Comparison of ENCODE assay signal across 7 cellular contexts in the genomic region with DNA sequence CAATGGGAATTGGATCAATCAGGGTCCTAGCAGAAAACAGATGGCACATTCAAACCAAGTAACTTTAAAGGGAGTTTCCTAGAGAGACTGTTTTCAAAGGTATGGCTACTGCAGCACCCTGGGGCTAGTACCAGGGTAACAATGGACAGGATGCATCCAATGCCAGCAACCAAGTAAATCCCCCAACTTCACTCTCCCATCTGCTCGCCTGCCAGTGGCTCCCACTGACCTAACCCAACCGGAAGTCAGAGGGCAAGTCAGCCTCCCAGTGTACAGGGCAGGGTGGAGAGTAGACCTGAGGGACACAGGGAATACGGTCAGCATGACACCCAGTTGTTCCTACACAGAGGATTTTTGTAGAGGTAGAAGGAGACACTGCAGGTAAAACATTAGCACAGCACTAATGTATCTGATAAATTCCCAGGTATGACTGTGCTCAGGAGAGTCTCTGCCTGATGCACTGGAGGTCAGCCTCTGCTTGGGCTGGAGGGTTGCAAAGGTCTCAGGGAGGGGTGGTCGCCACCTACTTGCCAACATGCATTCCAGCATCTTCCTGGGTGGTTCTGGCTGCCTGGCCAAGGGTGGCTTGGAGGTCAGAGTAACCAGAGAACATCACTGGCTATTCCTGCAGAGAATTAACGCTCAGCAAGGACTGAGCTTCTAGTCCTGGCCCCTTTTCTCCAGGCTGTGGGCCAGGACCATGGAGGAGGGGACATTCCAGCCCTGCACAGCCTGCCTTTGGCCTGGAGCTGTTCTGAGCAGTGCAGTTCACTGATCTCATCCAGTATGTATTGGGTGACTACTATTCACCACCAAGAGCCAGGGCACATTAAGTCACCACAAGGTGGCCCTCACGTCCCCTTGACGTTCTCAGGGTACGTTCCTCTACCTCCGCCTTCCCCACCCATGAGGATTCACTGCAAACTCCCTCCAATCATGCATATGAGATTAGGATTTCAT. TPM values are rescaled to one million over a fixed set of nuclear protein-coding genes. Genes with fewer than 3 reads are reported as not detected.
DNase-seq lines count a peak whose midpoint lies in the region; ATAC-seq and TF ChIP-seq lines count a peak whose summit lies in the region.

No MANE protein-coding gene starts in this region.

- H3K9ac ChIP-seq in Karpas-422 (ENCODE audit: low read length) = no peak overlapping the region

- peaks cover 10% of the 10 kb centered on the region for H3K4me1 ChIP-seq in Karpas-422 (ENCODE audit: low read length)
- peaks cover 10 to 20% of the 10 kb centered on the region in 2 donors for H3K4me1 ChIP-seq in ascending aorta

- peak; percentile 52 for TF ChIP-seq CTCF in GM12864 (IDR thresholded peaks at IDR 0.05; ENCODE audit: low read depth, low read length, missing control alignments)
- TF ChIP-seq CTCF in ascending aorta (IDR thresholded peaks at IDR 0.05) = peak; percentile 30 to 56 (median 49)

- H3K79me2 ChIP-seq in Karpas-422 (ENCODE audit: low read length) = no peaks in the 10 kb centered on the region

- H3K27me3 ChIP-seq in Karpas-422 (ENCODE audit: low read length) = no peaks in the 10 kb centered on the region
- H3K27me3 ChIP-seq in ascending aorta = no peaks in the 10 kb centered on the region

- no peaks in the 10 kb centered on the region for H3K9me2 ChIP-seq in Karpas-422 (replicated peaks; ENCODE audit: insufficient read depth, low read length)

- intact Hi-C loops in ascending aorta (cut with DNase I) = no loop called here

- H3K36me3 ChIP-seq in Karpas-422 (ENCODE audit: insufficient read depth, low read length) (no peaks in the 10 kb centered on the region), ascending aorta (no peaks in the 10 kb centered on the region)

- no peak overlapping the region for H2AFZ ChIP-seq in Karpas-422 (ENCODE audit: low read length)

- DNase-seq in GM12864 (ENCODE audit: low read depth) (no peak), Karpas-422 (peak; percentile 80), ascending aorta (ENCODE audit: low spot score in 2 of 2) (peak in 1 of 2 donors; percentile 72), lung microvascular endothelial cell (ENCODE audit: low read depth in 2 of 2) (peak; percentile 34 to 69), NCI-H187 (lab: John Stamatoyannopoulos, UW) (no peak), A172 (ENCODE audit: low spot score) (no peak)

- H3K4me3 ChIP-seq in GM12864 (ENCODE audit: low read depth, low read length) (no peak overlapping the region), Karpas-422 (ENCODE audit: low read length) (no peak overlapping the region), ascending aorta (no peak overlapping the region)

- H3K27ac ChIP-seq in Karpas-422 (ENCODE audit: low read length) (no peak overlapping the region), ascending aorta (peak overlapping the region; percentile 50 to 63)

- no peak overlapping the region for H3K4me2 ChIP-seq in Karpas-422 (ENCODE audit: low read depth, low read length, poor library complexity, severe bottlenecking)

- no peaks in the 10 kb centered on the region for H4K20me1 ChIP-seq in Karpas-422 (ENCODE audit: insufficient read depth, low read depth, low read length)

- no peak for ATAC-seq in HG02623 (IDR thresholded peaks at IDR 0.05; ENCODE audit: unreplicated experiment)

- no peaks in the 10 kb centered on the region for H3K9me3 ChIP-seq in Karpas-422 (ENCODE audit: low read length)
- no peaks in the 10 kb centered on the region for H3K9me3 ChIP-seq in ascending aorta

RNA-seq across cellular contexts. Expression of a gene that starts 5.1 kb away (rescaled TPM):
- not detected in 2 replicates for total RNA-seq in Karpas-422 (2014; rRNA removed; shearing (Covaris generic); ENCODE audit: low replicate concordance)
- total RNA-seq in ascending aorta (190 TPM), lung microvascular endothelial cell (47.2 and 60.8 TPM in 2 replicates)
- not detected in 2 replicates for total RNA-seq in A172 (2014; rRNA removed; shearing (Covaris generic))

RNA-seq across cellular contexts. Expression of a gene that starts 6.7 kb away (rescaled TPM):
- total RNA-seq in Karpas-422 (2014; rRNA removed; shearing (Covaris generic); ENCODE audit: low replicate concordance) = not detected in 2 replicates
- not detected for total RNA-seq in ascending aorta
- total RNA-seq in lung microvascular endothelial cell = not detected in 2 replicates
- total RNA-seq in A172 (2014; rRNA removed; shearing (Covaris generic)) = 0.74 and 1.6 TPM in 2 replicates

RNA-seq across cellular contexts. Expression of a gene that starts 28.2 kb away (rescaled TPM):
- total RNA-seq in Karpas-422 (2014; rRNA removed; shearing (Covaris generic); ENCODE audit: low replicate concordance) = not detected in 2 replicates
- not detected for total RNA-seq in ascending aorta
- not detected in 2 replicates for total RNA-seq in lung microvascular endothelial cell
- not detected in 2 replicates for total RNA-seq in A172 (2014; rRNA removed; shearing (Covaris generic))

RNA-seq across cellular contexts. Expression of a gene that starts 32.9 kb away (rescaled TPM):
- total RNA-seq in Karpas-422 (2014; rRNA removed; shearing (Covaris generic); ENCODE audit: low replicate concordance) = not detected in 2 replicates
- total RNA-seq in ascending aorta = not detected
- not detected in 2 replicates for total RNA-seq in lung microvascular endothelial cell
- 0.29 TPM in 1 of 2 replicates, not detected in the other for total RNA-seq in A172 (2014; rRNA removed; shearing (Covaris generic))

Comparison
In these comparisons a context has a peak if more than half of its experiments do, and no peak if none do; other contexts are left out.
1. DNase-seq: peak in Karpas-422 (single experiment) and lung microvascular endothelial cell (2 of 2); none in GM12864 (single experiment), NCI-H187 (0 of 2) and A172 (single experiment).
2. RNA of a gene that starts 5.1 kb away (total RNA-seq): 190 TPM in ascending aorta (single experiment) and 47.2 to 60.8 TPM in lung microvascular endothelial cell; not detected in Karpas-422 and not detected in A172; every median in the first group is over 10 times any median in the second.